In genomic region chr10:28663576-28664368, GRCh38 we compare ENCODE assay signal across 1 cellular context.
TF ChIP-seq lines count a peak whose summit lies in the region.

No MANE protein-coding gene starts in this region.

TF ChIP-seq in HepG2, 621 proteins besides CTCF, POLR2A, EP300 and RAD21 (continued from another document and continues in another):
- TF ChIP-seq, protein P1, sequence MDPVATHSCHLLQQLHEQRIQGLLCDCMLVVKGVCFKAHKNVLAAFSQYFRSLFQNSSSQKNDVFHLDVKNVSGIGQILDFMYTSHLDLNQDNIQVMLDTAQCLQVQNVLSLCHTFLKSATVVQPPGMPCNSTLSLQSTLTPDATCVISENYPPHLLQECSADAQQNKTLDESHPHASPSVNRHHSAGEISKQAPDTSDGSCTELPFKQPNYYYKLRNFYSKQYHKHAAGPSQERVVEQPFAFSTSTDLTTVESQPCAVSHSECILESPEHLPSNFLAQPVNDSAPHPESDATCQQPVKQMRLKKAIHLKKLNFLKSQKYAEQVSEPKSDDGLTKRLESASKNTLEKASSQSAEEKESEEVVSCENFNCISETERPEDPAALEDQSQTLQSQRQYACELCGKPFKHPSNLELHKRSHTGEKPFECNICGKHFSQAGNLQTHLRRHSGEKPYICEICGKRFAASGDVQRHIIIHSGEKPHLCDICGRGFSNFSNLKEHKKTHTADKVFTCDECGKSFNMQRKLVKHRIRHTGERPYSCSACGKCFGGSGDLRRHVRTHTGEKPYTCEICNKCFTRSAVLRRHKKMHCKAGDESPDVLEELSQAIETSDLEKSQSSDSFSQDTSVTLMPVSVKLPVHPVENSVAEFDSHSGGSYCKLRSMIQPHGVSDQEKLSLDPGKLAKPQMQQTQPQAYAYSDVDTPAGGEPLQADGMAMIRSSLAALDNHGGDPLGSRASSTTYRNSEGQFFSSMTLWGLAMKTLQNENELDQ (CRISPR knock-in tag; IDR thresholded peaks at IDR 0.05; ENCODE audit: borderline replicate concordance) = no peak
- TF ChIP-seq KDM2A (CRISPR knock-in tag; IDR thresholded peaks at IDR 0.05; ENCODE audit: borderline replicate concordance, low read depth) (peak; percentile 70; the same call in 1 of the 2 replicates), ZEB1 (IDR thresholded peaks at IDR 0.05; ENCODE audit: insufficient replicate concordance, low read depth) (no peak), KLF16 (CRISPR knock-in tag; IDR thresholded peaks at IDR 0.05) (0 out of 4 replicates have a peak, but pooled peaks of 1 of the 2 experiments have one; percentile 36), PATZ1 (CRISPR knock-in tag; IDR thresholded peaks at IDR 0.05) (no peak), SOX13 (IDR thresholded peaks at IDR 0.05) (no peak), SOX13 (CRISPR knock-in tag; conservative IDR thresholded peaks at IDR 0.05 in 1 of 2, IDR thresholded peaks at IDR 0.05 in 1 of 2) (no peak), PAXIP1 (CRISPR knock-in tag; conservative IDR thresholded peaks at IDR 0.05) (0 out of 2 replicates have a peak, but pooled peaks have one; percentile 16), HIVEP1 (CRISPR knock-in tag; IDR thresholded peaks at IDR 0.05) (no peak), HNRNPL (IDR thresholded peaks at IDR 0.05; ENCODE audit: low read depth, low read length) (no peak), FOXP1 (IDR thresholded peaks at IDR 0.05) (no peak), FOXP1 (CRISPR knock-in tag; IDR thresholded peaks at IDR 0.05) (no peak), TFAP4 (IDR thresholded peaks at IDR 0.05; ENCODE audit: borderline replicate concordance, low read depth) (peak; percentile 81; the same call in 1 of the 2 replicates), FOXA1 (IDR thresholded peaks at IDR 0.05) (no peak), FOXA1 (CRISPR knock-in tag; IDR thresholded peaks at IDR 0.05) (peak; percentile 61; the same call in 1 of the 2 replicates), TSC22D2 (CRISPR knock-in tag; IDR thresholded peaks at IDR 0.05; ENCODE audit: borderline replicate concordance) (no peak), CEBPZ (IDR thresholded peaks at IDR 0.05; ENCODE audit: low read length) (no peak), IRF2 (CRISPR knock-in tag; IDR thresholded peaks at IDR 0.05) (0 out of 2 replicates have a peak, but pooled peaks have one; percentile 28), DBP (CRISPR knock-in tag; IDR thresholded peaks at IDR 0.05; ENCODE audit: not compliant biosample characterization) (no peak), MBNL3 (CRISPR knock-in tag; conservative IDR thresholded peaks at IDR 0.05) (no peak), BCLAF1 (IDR thresholded peaks at IDR 0.05) (no peak), FOXK1 (CRISPR knock-in tag; IDR thresholded peaks at IDR 0.05; ENCODE audit: borderline replicate concordance, low read depth) (peak; percentile 31; the same call in 1 of the 2 replicates), ZNF224 (CRISPR knock-in tag; IDR thresholded peaks at IDR 0.05) (no peak), FOXC1 (CRISPR knock-in tag; IDR thresholded peaks at IDR 0.05; ENCODE audit: borderline replicate concordance) (no peak), ZNF317 (CRISPR knock-in tag; IDR thresholded peaks at IDR 0.05) (no peak), ARID2 (CRISPR knock-in tag; IDR thresholded peaks at IDR 0.05; ENCODE audit: borderline replicate concordance) (no peak)
- TF ChIP-seq, protein P2, sequence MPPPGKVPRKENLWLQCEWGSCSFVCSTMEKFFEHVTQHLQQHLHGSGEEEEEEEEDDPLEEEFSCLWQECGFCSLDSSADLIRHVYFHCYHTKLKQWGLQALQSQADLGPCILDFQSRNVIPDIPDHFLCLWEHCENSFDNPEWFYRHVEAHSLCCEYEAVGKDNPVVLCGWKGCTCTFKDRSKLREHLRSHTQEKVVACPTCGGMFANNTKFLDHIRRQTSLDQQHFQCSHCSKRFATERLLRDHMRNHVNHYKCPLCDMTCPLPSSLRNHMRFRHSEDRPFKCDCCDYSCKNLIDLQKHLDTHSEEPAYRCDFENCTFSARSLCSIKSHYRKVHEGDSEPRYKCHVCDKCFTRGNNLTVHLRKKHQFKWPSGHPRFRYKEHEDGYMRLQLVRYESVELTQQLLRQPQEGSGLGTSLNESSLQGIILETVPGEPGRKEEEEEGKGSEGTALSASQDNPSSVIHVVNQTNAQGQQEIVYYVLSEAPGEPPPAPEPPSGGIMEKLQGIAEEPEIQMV (CRISPR knock-in tag; IDR thresholded peaks at IDR 0.05; ENCODE audit: low read depth) = no peak
- TF ChIP-seq, protein P3, sequence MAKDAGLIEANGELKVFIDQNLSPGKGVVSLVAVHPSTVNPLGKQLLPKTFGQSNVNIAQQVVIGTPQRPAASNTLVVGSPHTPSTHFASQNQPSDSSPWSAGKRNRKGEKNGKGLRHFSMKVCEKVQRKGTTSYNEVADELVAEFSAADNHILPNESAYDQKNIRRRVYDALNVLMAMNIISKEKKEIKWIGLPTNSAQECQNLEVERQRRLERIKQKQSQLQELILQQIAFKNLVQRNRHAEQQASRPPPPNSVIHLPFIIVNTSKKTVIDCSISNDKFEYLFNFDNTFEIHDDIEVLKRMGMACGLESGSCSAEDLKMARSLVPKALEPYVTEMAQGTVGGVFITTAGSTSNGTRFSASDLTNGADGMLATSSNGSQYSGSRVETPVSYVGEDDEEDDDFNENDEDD (CRISPR knock-in tag; IDR thresholded peaks at IDR 0.05; ENCODE audit: borderline replicate concordance) = no peak
- TF ChIP-seq, protein P4, sequence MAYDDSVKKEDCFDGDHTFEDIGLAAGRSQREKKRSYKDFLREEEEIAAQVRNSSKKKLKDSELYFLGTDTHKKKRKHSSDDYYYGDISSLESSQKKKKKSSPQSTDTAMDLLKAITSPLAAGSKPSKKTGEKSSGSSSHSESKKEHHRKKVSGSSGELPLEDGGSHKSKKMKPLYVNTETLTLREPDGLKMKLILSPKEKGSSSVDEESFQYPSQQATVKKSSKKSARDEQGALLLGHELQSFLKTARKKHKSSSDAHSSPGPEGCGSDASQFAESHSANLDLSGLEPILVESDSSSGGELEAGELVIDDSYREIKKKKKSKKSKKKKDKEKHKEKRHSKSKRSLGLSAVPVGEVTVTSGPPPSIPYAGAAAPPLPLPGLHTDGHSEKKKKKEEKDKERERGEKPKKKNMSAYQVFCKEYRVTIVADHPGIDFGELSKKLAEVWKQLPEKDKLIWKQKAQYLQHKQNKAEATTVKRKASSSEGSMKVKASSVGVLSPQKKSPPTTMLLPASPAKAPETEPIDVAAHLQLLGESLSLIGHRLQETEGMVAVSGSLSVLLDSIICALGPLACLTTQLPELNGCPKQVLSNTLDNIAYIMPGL (CRISPR knock-in tag; IDR thresholded peaks at IDR 0.05; ENCODE audit: borderline replicate concordance in 1 of 2, low read depth in 1 of 2) = 0 out of 4 replicates have a peak, but pooled peaks of 1 of the 2 experiments have one; percentile 24
- TF ChIP-seq, protein P5, sequence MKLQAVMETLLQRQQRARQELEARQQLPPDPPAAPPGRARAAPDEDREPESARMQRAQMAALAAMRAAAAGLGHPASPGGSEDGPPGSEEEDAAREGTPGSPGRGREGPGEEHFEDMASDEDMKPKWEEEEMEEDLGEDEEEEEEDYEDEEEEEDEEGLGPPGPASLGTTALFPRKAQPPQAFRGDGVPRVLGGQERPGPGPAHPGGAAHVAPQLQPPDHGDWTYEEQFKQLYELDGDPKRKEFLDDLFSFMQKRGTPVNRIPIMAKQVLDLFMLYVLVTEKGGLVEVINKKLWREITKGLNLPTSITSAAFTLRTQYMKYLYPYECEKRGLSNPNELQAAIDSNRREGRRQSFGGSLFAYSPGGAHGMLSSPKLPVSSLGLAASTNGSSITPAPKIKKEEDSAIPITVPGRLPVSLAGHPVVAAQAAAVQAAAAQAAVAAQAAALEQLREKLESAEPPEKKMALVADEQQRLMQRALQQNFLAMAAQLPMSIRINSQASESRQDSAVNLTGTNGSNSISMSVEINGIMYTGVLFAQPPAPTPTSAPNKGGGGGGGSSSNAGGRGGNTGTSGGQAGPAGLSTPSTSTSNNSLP (IDR thresholded peaks at IDR 0.05; ENCODE audit: low read depth, low read length) = 0 out of 2 replicates have a peak, but pooled peaks have one; percentile 17
